Comparison of ENCODE assay signal across 20 cellular contexts in genomic region chr16:72427786-72428480, GRCh38.
"Had no signal": no experiment of that assay in that cellular context is flagged by ENCODE, and none has a peak within 500 bp of the region (broad histone marks: within the 10 kb centered on the region; RNA-seq: fewer than 3 reads in every experiment).

No MANE protein-coding gene starts in this region.

- H3K27ac Mint-ChIP-seq: activated CD8-positive, alpha-beta T cell treated with anti-CD3 and anti-CD28 coated beads, Interleukin-2, amount 10 ng/mL, durations not matched to agents 7 days and 5 days; activated naive CD8-positive, alpha-beta T cell treated with anti-CD3 and anti-CD28 coated beads, Interleukin-2, amount 50 U/mL, for 24 hours; activated T-helper 1 cell treated with anti-CD3 and anti-CD28 coated beads, Interleukin-12 subunit alpha, Interleukin-12 subunit beta, Interleukin-2, Interleukin-4 antibody, amounts not matched to agents 30 ng/mL and 10 ng/mL and 1 ng/mL, durations not matched to agents 14 hours and 24 hours and 36 hours; memory B cell; nephron had no signal

- H3K27me3 Mint-ChIP-seq: activated naive CD8-positive, alpha-beta T cell treated with anti-CD3 and anti-CD28 coated beads, Interleukin-2, amount 50 U/mL, for 24 hours; memory B cell had no signal

- DNase-seq: activated CD4-positive, alpha-beta T cell treated with anti-CD3 and anti-CD28 coated beads for 48 hours; activated CD8-positive, alpha-beta T cell treated with anti-CD3 and anti-CD28 coated beads, Interleukin-2, amount 10 ng/mL, durations not matched to agents 7 days and 5 days; activated naive CD4-positive, alpha-beta T cell; activated naive CD8-positive, alpha-beta T cell treated with anti-CD3 and anti-CD28 coated beads, Interleukin-2, amount 50 U/mL, for 24 hours; esophagus squamous epithelium; foreskin fibroblast; heart left ventricle; islet precursor cell; left lung; ovary; retina; stomach; T1000; tibial artery; uterus; WERI-Rb-1 had no signal

- H3K27ac ChIP-seq: esophagus squamous epithelium, heart left ventricle, left lung, ovary, skin epidermis, stomach, tibial artery, uterus, WERI-Rb-1 had no signal

- H3K36me3 ChIP-seq: heart left ventricle, left lung, ovary, stomach, tibial artery, uterus, WERI-Rb-1 had no signal

- H3K4me3 ChIP-seq: esophagus squamous epithelium, heart left ventricle, left lung, ovary, skin epidermis, stomach, tibial artery, uterus had no signal

- H3K4me1 ChIP-seq: esophagus squamous epithelium, heart left ventricle, left lung, stomach, tibial artery, uterus had no signal

- H3K9me3 ChIP-seq: ovary, tibial artery, uterus had no signal

- H3K27me3 ChIP-seq: esophagus squamous epithelium, heart left ventricle, left lung, ovary, stomach, tibial artery, uterus had no signal

- H3K4me1 Mint-ChIP-seq: activated naive CD8-positive, alpha-beta T cell treated with anti-CD3 and anti-CD28 coated beads, Interleukin-2, amount 50 U/mL, for 24 hours; memory B cell; nephron had no signal

- H3K4me3 Mint-ChIP-seq: activated CD8-positive, alpha-beta T cell treated with anti-CD3 and anti-CD28 coated beads, Interleukin-2, amount 10 ng/mL, durations not matched to agents 7 days and 5 days; activated naive CD8-positive, alpha-beta T cell treated with anti-CD3 and anti-CD28 coated beads, Interleukin-2, amount 50 U/mL, for 24 hours; activated T-helper 1 cell treated with anti-CD3 and anti-CD28 coated beads, Interleukin-12 subunit alpha, Interleukin-12 subunit beta, Interleukin-2, Interleukin-4 antibody, amounts not matched to agents 30 ng/mL and 10 ng/mL and 1 ng/mL, durations not matched to agents 14 hours and 24 hours and 36 hours; memory B cell; nephron had no signal
